11 cellular contexts compared by ENCODE assay signal in genomic region chr3:123688241-123688747, GRCh38.
DNase-seq lines count a peak whose midpoint lies in the region; ATAC-seq and TF ChIP-seq lines count a peak whose summit lies in the region.
"Had no signal": no experiment of that assay in that cellular context is flagged by ENCODE, and none has a peak within 500 bp of the region (broad histone marks: within the 10 kb centered on the region; RNA-seq: fewer than 3 reads in every experiment).

No MANE protein-coding gene starts in this region.

- peaks cover 3% of the 10 kb centered on the region for H3K27me3 Mint-ChIP-seq in nephron (ENCODE audit: low read depth)
- H3K27me3 Mint-ChIP-seq in immature natural killer cell (ENCODE audit: low read depth in 3 of 3) = peaks cover 0 to 8% (median 4%) of the 10 kb centered on the region in 3 donors
- H3K27me3 Mint-ChIP-seq: activated naive CD8-positive, alpha-beta T cell had no signal

- H3K4me1 Mint-ChIP-seq in nephron = peaks cover 42% of the 10 kb centered on the region
- H3K4me1 Mint-ChIP-seq in immature natural killer cell = no peaks in the 10 kb centered on the region

- H3K9me3 ChIP-seq in MG63 = no peaks in the 10 kb centered on the region
- H3K9me3 ChIP-seq: BLaER1 had no signal

- DNase-seq in ACHN (peak; percentile 81), MG63 (peak; percentile 97), dermis microvascular lymphatic vessel endothelial cell (ENCODE audit: low read depth in 2 of 2) (peak; percentile 85 to 95), NOMO-1 treated with dmso at 0.1 percent for 144 hours (lab: John Stamatoyannopoulos, UW; ENCODE audit: unreplicated experiment) (no peak), immature natural killer cell (no peak), NCI-H1694 (lab: John Stamatoyannopoulos, UW) (no peak)
- DNase-seq: NCI-H446 had no signal

- no peaks in the 10 kb centered on the region for H3K27me3 ChIP-seq in MG63
- H3K27me3 ChIP-seq: BLaER1 had no signal

- no peak overlapping the region for H3K4me3 ChIP-seq in MG63
- H3K4me3 ChIP-seq: BLaER1 had no signal

- in situ Hi-C loops in ACHN (cut with HindIII; ENCODE audit: low pct_ligation_motif_present, low pct_unique_long_range_greater_than_20kb, low sequenced_read_pairs) = no loop called here

- no peak for ATAC-seq in GM19452 (IDR thresholded peaks at IDR 0.05; ENCODE audit: unreplicated experiment)

- H3K36me3 Mint-ChIP-seq in nephron (ENCODE audit: low read depth) = peaks cover 7% of the 10 kb centered on the region
- no peaks in the 10 kb centered on the region for H3K36me3 Mint-ChIP-seq in immature natural killer cell
- H3K36me3 Mint-ChIP-seq: activated naive CD8-positive, alpha-beta T cell had no signal

- no peaks in the 10 kb centered on the region for H3K36me3 ChIP-seq in MG63

- H3K9me3 Mint-ChIP-seq in nephron = no peaks in the 10 kb centered on the region
- H3K9me3 Mint-ChIP-seq in immature natural killer cell = no peaks in the 10 kb centered on the region

- H3K4me3 Mint-ChIP-seq in nephron = no peak overlapping the region
- no peak overlapping the region for H3K4me3 Mint-ChIP-seq in immature natural killer cell
- H3K4me3 Mint-ChIP-seq: activated naive CD8-positive, alpha-beta T cell had no signal

- H3K27ac Mint-ChIP-seq in nephron (peak overlapping the region in 2 of 3 experiments; percentile 3 to 11), immature natural killer cell (no peak overlapping the region)

- TF ChIP-seq CTCF in nephron (IDR thresholded peaks at IDR 0.05; ENCODE audit: unreplicated experiment in 3 of 3) = no peak

Comparison
In these comparisons a context has a peak if more than half of its experiments do, and no peak if none do; other contexts are left out.
1. DNase-seq: peak in ACHN (single experiment), MG63 (single experiment) and dermis microvascular lymphatic vessel endothelial cell (2 of 2); none in NOMO-1 treated with dmso at 0.1 percent for 144 hours (single experiment), immature natural killer cell (0 of 3) and NCI-H1694 (single experiment).
2. H3K27ac Mint-ChIP-seq: peak in nephron (2 of 3); none in immature natural killer cell (0 of 6).